In the genomic region with DNA sequence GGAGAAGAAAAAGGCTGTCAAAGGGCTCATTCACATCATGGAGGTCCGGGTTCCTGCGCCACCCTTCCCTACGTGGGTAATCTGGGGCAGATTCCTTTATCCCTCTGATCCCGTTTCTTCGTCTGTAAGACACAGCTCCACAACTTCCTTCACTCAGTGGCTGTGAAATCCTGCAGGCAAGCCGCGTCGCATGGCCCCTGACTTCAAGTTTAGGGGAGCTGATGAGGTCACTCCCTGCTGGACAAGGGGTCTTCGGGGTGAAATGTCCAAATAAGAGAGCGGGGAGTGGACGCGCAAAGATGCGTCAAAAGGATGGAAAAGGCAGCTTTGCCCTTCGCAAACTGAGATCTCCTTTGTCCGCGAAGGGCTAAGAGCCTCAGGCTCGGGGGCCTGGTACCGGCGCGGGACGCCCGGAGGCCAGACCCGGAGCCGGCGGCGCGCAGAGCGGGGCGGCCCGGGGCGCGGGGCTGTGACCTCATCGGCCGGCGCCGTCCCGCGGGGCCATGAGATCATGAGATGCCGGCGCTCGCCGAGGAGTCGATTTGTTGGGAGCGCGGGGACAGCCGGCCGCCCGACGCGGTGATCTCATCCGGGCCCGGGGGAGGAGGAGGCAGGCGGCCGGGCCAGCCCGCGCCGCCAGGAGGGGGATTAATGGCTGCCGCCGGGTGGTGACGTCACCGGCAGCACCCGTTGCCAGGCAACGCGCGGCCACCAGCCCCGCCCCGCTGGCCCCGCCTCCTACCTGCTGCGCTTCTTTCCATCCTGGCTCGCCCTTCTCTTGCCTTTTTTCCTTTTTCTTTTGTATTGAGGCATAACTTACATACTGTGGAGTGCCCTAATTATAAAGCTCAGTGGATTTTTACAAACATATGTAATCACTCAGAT, we compare ENCODE assay signal across 8 cellular contexts.
DNase-seq lines count a peak whose midpoint lies in the region; ATAC-seq, FAIRE-seq and TF ChIP-seq lines count a peak whose summit lies in the region.

No MANE protein-coding gene starts in this region.

- peak; percentile 22 for TF ChIP-seq CTCF in left ventricle myocardium inferior (IDR thresholded peaks at IDR 0.05; ENCODE audit: borderline replicate concordance)
- no peak for TF ChIP-seq CTCF in progenitor cell of endocrine pancreas (IDR thresholded peaks at IDR 0.05; ENCODE audit: unreplicated experiment)

- peaks cover 2% of the 10 kb centered on the region for H3K36me3 Mint-ChIP-seq in progenitor cell of endocrine pancreas (ENCODE audit: insufficient read depth)

- peak; percentile 95 for FAIRE-seq in GM12891 (lab: Jason Lieb, UNC)

- intact Hi-C loops in left ventricle myocardium inferior (cut with micrococcal nuclease), result no loop called here

- peak; percentile 54 for TF ChIP-seq POLR2A in GM12891 (IDR thresholded peaks at IDR 0.05; ENCODE audit: low read depth, low read length)

- peaks cover 6% of the 10 kb centered on the region for H3K4me1 Mint-ChIP-seq in progenitor cell of endocrine pancreas (ENCODE audit: low read depth)

- ATAC-seq in HG02763 (IDR thresholded peaks at IDR 0.05; ENCODE audit: unreplicated experiment), result peak; percentile 85

- H3K27ac Mint-ChIP-seq in progenitor cell of endocrine pancreas, result peak overlapping the region; percentile 100

- peaks cover 13% of the 10 kb centered on the region for H3K4me1 ChIP-seq in left ventricle myocardium inferior

- peak overlapping the region; percentile 87 for H3K4me3 ChIP-seq in left ventricle myocardium inferior

- no peaks in the 10 kb centered on the region for H3K36me3 ChIP-seq in left ventricle myocardium inferior

- no peaks in the 10 kb centered on the region for H3K9me3 Mint-ChIP-seq in progenitor cell of endocrine pancreas (ENCODE audit: low read depth)

- no peaks in the 10 kb centered on the region for H3K27me3 Mint-ChIP-seq in progenitor cell of endocrine pancreas

- DNase-seq in GM12891 (ENCODE audit: insufficient read length, low spot score) (peak; percentile 94), NCI-H1417 treated with DMSO at 0.1 percent for 48 hours (lab: John Stamatoyannopoulos, UW) (peak; percentile 95), T follicular helper cell (ENCODE audit: low read depth) (peak; percentile 87), amniotic epithelial cell (ENCODE audit: low read depth) (peak; percentile 91), left ventricle myocardium inferior (peak; percentile 90), progenitor cell of endocrine pancreas (ENCODE audit: low spot score, unreplicated experiment) (peak; percentile 88), ureter (ENCODE audit: low spot score) (peak; percentile 89)

- H3K27me3 ChIP-seq in left ventricle myocardium inferior (ENCODE audit: low read depth), result no peaks in the 10 kb centered on the region

- H3K9me3 ChIP-seq in left ventricle myocardium inferior (replicated peaks), result no peaks in the 10 kb centered on the region

- H3K27ac ChIP-seq in left ventricle myocardium inferior (replicated peaks), result peak overlapping the region; percentile 98

- peak overlapping the region; percentile 92 for H3K4me3 Mint-ChIP-seq in progenitor cell of endocrine pancreas (ENCODE audit: low read depth)

TF ChIP-seq in GM12891, 5 proteins besides CTCF, POLR2A, EP300 and RAD21:
- TF ChIP-seq SPI1 (IDR thresholded peaks at IDR 0.05; ENCODE audit: low read depth, low read length), result no peak
- no peak for TF ChIP-seq TAF1 (IDR thresholded peaks at IDR 0.05; ENCODE audit: low read depth, low read length)
- TF ChIP-seq POLR2AphosphoS5 (IDR thresholded peaks at IDR 0.05; ENCODE audit: low read depth, low read length), result peak; percentile 71; the same call in 1 of the 2 replicates
- no peak for TF ChIP-seq PAX5 (IDR thresholded peaks at IDR 0.05; ENCODE audit: insufficient read depth, low read length, severe bottlenecking)
- TF ChIP-seq POU2F2 (IDR thresholded peaks at IDR 0.05; ENCODE audit: low read depth, low read length), result no peak

Comparison
In these comparisons a context has a peak if more than half of its experiments do, and no peak if none do; other contexts are left out.
1. Peak in every context shown above with its lines: DNase-seq, ATAC-seq, H3K4me3 ChIP-seq and H3K27ac ChIP-seq.